8 cellular contexts compared by ENCODE assay signal in the genomic region with DNA sequence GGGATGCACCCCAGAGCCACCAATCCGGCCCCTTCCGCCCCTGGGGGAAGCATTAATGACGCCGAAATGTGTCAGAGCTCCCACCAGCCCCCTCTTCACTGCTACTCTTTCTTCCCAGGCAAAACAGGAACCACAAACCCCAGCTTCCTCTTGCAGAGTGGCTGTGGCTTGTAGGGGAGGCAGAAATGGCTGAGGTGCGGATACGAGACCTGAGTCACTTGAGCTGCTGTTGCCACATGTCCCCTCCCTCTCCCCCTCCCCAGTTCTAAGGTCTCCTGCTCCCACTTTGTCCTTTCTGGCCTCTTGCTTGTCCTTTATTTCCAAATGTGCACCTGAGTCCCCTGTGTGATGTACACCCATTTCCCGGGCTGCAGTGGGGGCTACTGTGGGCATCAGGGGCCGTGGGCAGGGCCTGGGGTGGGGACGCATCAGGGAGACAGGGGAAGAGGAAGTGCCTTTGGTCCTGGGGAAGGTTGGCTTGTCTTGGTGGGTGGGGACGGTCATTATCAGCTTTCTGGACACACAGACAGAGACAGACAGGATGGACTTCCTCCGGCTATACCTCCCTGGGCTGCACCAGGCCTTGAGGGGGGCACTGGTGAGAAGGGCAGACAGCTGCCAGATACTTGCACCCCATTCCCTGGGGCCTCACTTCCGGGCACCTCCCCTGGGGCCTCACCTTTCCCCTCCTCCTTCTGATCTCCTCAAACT. TPM values are rescaled to one million over a fixed set of nuclear protein-coding genes. Genes with fewer than 3 reads are reported as not detected.
A peak's percentile ranks its signal among the peaks of the same experiment; 100 is the strongest.
DNase-seq lines count a peak whose midpoint lies in the region; ATAC-seq and TF ChIP-seq lines count a peak whose summit lies in the region.

A gene with protein sequence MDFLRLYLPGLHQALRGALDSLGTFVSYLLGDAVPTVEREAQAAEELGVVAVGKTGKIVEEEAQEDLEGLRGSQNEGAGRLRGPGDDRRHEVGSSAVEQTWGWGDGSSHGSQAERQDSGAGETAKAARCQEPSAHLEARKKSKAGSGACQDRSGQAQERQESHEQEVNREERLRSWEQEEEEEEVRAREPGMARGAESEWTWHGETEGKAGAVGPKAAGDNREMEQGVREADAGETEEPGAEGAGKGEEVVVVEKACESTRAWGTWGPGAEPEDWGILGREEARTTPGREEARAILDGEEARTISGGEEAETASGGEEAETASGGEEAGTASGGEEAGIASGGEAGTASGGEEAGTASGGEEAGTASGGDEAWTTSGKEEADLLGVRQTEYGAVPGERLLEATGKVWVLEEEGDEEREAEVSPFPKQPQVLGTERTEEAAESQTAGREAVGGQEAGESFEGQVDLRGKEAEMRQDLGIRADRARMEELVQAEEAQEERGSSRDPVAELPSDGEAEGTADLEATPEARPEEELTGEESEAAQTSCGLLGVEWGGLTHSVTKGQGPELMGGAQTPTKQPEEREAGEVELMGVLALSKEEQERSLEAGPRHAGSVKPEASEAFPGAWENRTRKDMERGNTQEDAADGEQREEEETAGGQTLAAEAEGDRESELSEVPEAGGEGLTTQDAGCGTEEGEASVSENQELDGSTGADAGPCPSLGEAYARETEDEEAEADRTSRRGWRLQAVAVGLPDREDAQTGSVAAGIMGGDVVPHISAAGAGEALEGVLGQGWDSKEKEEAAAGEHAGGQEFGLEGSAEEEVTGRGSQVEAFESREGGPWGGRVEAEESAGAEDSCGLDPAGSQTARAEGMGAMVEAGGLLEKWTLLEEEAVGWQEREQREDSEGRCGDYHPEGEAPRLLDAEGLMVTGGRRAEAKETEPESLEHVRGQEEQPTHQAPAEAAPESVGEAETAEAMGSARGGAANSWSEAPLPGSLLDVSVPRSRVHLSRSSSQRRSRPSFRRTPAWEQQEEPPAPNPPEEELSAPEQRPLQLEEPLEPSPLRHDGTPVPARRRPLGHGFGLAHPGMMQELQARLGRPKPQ (plus strand): TSS at position 503 of the 711 bp plus-strand sequence. CDS start 39 bp downstream, at position 542.

- no peak for TF ChIP-seq POLR2A in suprapubic skin (IDR thresholded peaks at IDR 0.05)

- TF ChIP-seq CTCF in natural killer cell (IDR thresholded peaks at IDR 0.05) (no peak), suprapubic skin (IDR thresholded peaks at IDR 0.05) (no peak), foreskin fibroblast (IDR thresholded peaks at IDR 0.05; ENCODE audit: low read depth, low read length) (no peak)

- H3K4me1 ChIP-seq in suprapubic skin, result peaks cover 16% of the 10 kb centered on the region

- no peaks in the 10 kb centered on the region for H3K27me3 Mint-ChIP-seq in natural killer cell (ENCODE audit: low read depth in 2 of 2)

- TF ChIP-seq EP300 in suprapubic skin (IDR thresholded peaks at IDR 0.05), result no peak

- ATAC-seq in HG02870 (IDR thresholded peaks at IDR 0.05; ENCODE audit: unreplicated experiment), result peak; percentile 47
- ATAC-seq in activated naive CD4-positive, alpha-beta T cell treated with anti-CD3 and anti-CD28 coated beads, Interleukin-2, amount 50 U/mL, for 72 hours, result peak; percentile 86 to 89
- peak; percentile 71 to 86 (median 80) for ATAC-seq in natural killer cell

- H3K36me3 Mint-ChIP-seq in activated naive CD4-positive, alpha-beta T cell treated with anti-CD3 and anti-CD28 coated beads, Interleukin-2, amount 50 U/mL, for 72 hours, result peaks cover 0 to 10% of the 10 kb centered on the region in 2 donors
- no peaks in the 10 kb centered on the region for H3K36me3 Mint-ChIP-seq in natural killer cell

- H3K27me3 ChIP-seq in suprapubic skin, result no peaks in the 10 kb centered on the region

- peak within 1 kb of the TSS; percentile 43; the same call in 1 of the 2 replicates for H3K4me3 ChIP-seq in GM08714 (ENCODE audit: low read length)
- H3K4me3 ChIP-seq in suprapubic skin, result peak within 1 kb of the TSS; percentile 24
- no peak within 1 kb of the TSS for H3K4me3 ChIP-seq in foreskin fibroblast (ENCODE audit: low read depth in 1 of 2, low read length in 2 of 2)

- peaks cover 51 to 78% of the 10 kb centered on the region in 2 donors for H3K4me1 Mint-ChIP-seq in natural killer cell

- peak within 1 kb of the TSS; percentile 99 for H3K4me3 Mint-ChIP-seq in natural killer cell

- peak within 1 kb of the TSS; percentile 47 for H3K27ac ChIP-seq in suprapubic skin

- WGBS in suprapubic skin, result 59% methylated on average over 12 of the region's 12 CpGs

- H3K27ac Mint-ChIP-seq in activated naive CD4-positive, alpha-beta T cell treated with anti-CD3 and anti-CD28 coated beads, Interleukin-2, amount 50 U/mL, for 72 hours, result peak within 1 kb of the TSS; percentile 95 to 96
- peak within 1 kb of the TSS; percentile 98 to 100 for H3K27ac Mint-ChIP-seq in natural killer cell

- H3K36me3 ChIP-seq in suprapubic skin, result peaks cover 4% of the 10 kb centered on the region

- no peaks in the 10 kb centered on the region for H3K9me3 ChIP-seq in suprapubic skin

- DNase-seq in T-helper 1 cell, result peak; percentile 63 to 96 (median 82)
- DNase-seq in activated naive CD4-positive, alpha-beta T cell treated with anti-CD3 and anti-CD28 coated beads, Interleukin-2, amount 50 U/mL, for 72 hours (ENCODE audit: low spot score in 2 of 2), result peak; percentile 80 to 92
- peak; percentile 79 for DNase-seq in natural killer cell
- DNase-seq in suprapubic skin (ENCODE audit: low spot score in 2 of 2), result no peak
- no peak for DNase-seq in NCI-H69 (lab: John Stamatoyannopoulos, UW)
- DNase-seq in foreskin fibroblast, result no peak

- H3K9me3 Mint-ChIP-seq in activated naive CD4-positive, alpha-beta T cell treated with anti-CD3 and anti-CD28 coated beads, Interleukin-2, amount 50 U/mL, for 72 hours, result no peaks in the 10 kb centered on the region
- no peaks in the 10 kb centered on the region for H3K9me3 Mint-ChIP-seq in natural killer cell

- intact Hi-C loops in natural killer cell (cut with micrococcal nuclease), result loop anchor here (1.0 to 10.0 kb wide), 3 partner anchors 55 to 353 kb away; no protein-coding TSS in a partner anchor

RNA-seq across cellular contexts. Expression of the gene that starts here (rescaled TPM):
- total RNA-seq in activated naive CD4-positive, alpha-beta T cell treated with anti-CD3 and anti-CD28 coated beads, Interleukin-2, amount 50 U/mL, for 72 hours, result 1 to 10 TPM in 1 of 2 donors, under 1 TPM in 1; 0.93 to 2.9 TPM
- total RNA-seq in natural killer cell (10 to 100 TPM; 64.9 to 84.8 (median 83.0) TPM), suprapubic skin (1 to 10 TPM in 3 of 4 donors, under 1 TPM in 1; 0.57 to 4.3 (median 1.9) TPM)

Comparison
In these comparisons a context has a peak if more than half of its experiments do, and no peak if none do; other contexts are left out.
1. RNA of the gene that starts here (total RNA-seq): 64.9 to 84.8 TPM in natural killer cell; 0.93 to 2.9 TPM in activated naive CD4-positive, alpha-beta T cell treated with anti-CD3 and anti-CD28 coated beads, Interleukin-2, amount 50 U/mL, for 72 hours and 0.57 to 4.3 TPM in suprapubic skin; every median in the first group is over 10 times any median in the second.
2. H3K4me3 ChIP-seq: peak in GM08714 (single experiment) and suprapubic skin (single experiment); none in foreskin fibroblast (0 of 2).
3. DNase-seq: peak in T-helper 1 cell (5 of 5), activated naive CD4-positive, alpha-beta T cell treated with anti-CD3 and anti-CD28 coated beads, Interleukin-2, amount 50 U/mL, for 72 hours (2 of 2) and natural killer cell (single experiment); none in suprapubic skin (0 of 2), NCI-H69 (single experiment) and foreskin fibroblast (0 of 2).
4. Peak in every context shown above with its lines, with median percentiles within 50 percentile points of each other: ATAC-seq.